Comparison of ENCODE assay signal across 19 cellular contexts in the genomic region with DNA sequence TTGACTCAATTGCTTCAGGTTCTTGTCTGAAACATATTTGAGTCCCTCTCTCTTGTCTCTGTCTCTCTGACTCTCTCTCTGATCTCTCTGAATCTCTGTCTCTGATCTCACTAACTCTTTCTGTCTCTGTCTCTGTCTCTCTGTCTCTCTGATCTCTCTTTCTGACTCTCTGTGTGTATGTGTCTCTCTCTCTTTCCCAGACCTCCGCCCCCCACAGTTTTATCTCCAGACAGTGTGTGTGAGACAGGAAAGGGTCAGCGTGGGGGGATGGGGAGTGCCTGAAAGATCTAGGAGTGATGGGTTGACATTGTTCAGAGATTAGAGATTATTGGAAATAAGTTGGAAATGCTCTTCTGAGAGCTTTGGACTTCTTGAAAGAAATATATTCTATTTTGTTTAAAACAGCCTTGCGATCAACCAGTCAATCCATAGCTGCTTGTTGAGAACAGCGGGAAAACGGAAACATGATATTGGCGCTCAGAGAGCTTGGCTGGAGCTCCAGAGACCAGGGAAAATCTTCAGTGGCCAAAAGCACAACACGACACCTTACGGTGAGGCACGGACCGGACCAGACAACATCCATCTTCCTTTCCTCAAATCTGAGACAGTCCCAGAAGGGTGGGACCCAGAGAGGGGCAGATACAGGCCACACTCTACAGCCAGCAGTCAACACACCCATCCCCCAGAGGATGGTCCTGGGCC. TPM values are rescaled to one million over a fixed set of nuclear protein-coding genes. Genes with fewer than 3 reads are reported as not detected.
DNase-seq lines count a peak whose midpoint lies in the region; ATAC-seq, FAIRE-seq and TF ChIP-seq lines count a peak whose summit lies in the region.
"Had no signal": no experiment of that assay in that cellular context is flagged by ENCODE, and none has a peak within 500 bp of the region (broad histone marks: within the 10 kb centered on the region; RNA-seq: fewer than 3 reads in every experiment).

No MANE protein-coding gene starts in this region.

- H3K27ac ChIP-seq in ascending aorta (peak overlapping the region; percentile 82 to 91), kidney (ENCODE audit: low read depth in 2 of 2, low read length in 2 of 2) (no peak overlapping the region), left lung (no peak overlapping the region)

- ATAC-seq in sciatic nerve (no peak), GM21423 (IDR thresholded peaks at IDR 0.05; ENCODE audit: unreplicated experiment) (no peak), left lung (no peak), GM18873 (IDR thresholded peaks at IDR 0.05; ENCODE audit: low FRiP score, unreplicated experiment) (no peak)
- no peak for ATAC-seq in effector memory CD8-positive, alpha-beta T cell (replicated peaks)
- ATAC-seq: WTC11 had no signal

- no peaks in the 10 kb centered on the region for H3K36me3 ChIP-seq in ascending aorta
- no peaks in the 10 kb centered on the region for H3K36me3 ChIP-seq in kidney (ENCODE audit: control insufficient read depth in 1 of 2, insufficient read depth in 2 of 2, low read length in 2 of 2)
- no peaks in the 10 kb centered on the region for H3K36me3 ChIP-seq in left lung

- peaks cover 3% of the 10 kb centered on the region for H3K27me3 Mint-ChIP-seq in HFFc6 (ENCODE audit: insufficient read depth)
- peaks cover 24 to 63% of the 10 kb centered on the region in 2 donors for H3K27me3 Mint-ChIP-seq in effector memory CD8-positive, alpha-beta T cell

- H3K9me3 ChIP-seq in ascending aorta: no peaks in the 10 kb centered on the region
- H3K9me3 ChIP-seq in kidney (ENCODE audit: control insufficient read depth in 1 of 2, low read length in 2 of 2): no peaks in the 10 kb centered on the region
- H3K9me3 ChIP-seq in left lung: no peaks in the 10 kb centered on the region

- DNase-seq in HFFc6 (no peak), ascending aorta (ENCODE audit: low spot score in 2 of 2) (no peak), kidney (peak; percentile 36), sciatic nerve (ENCODE audit: low spot score) (peak; percentile 37), left lung (no peak)
- no peak for DNase-seq in effector memory CD8-positive, alpha-beta T cell
- DNase-seq: activated T-cell treated with anti-CD3 and anti-CD28 coated beads for 4 hours; CD4-positive, CD25-positive, alpha-beta regulatory T cell; KG1; kidney glomerular epithelial cell; NCI-H1930; SHP77 treated with DMSO at 0.1 percent for 48 hours had no signal

- H3K4me3 Mint-ChIP-seq in HFFc6: peak overlapping the region; percentile 63
- no peak overlapping the region for H3K4me3 Mint-ChIP-seq in effector memory CD8-positive, alpha-beta T cell
- H3K4me3 Mint-ChIP-seq: CD4-positive, CD25-positive, alpha-beta regulatory T cell; WTC11 had no signal

- intact Hi-C loops in ascending aorta (cut with DNase I): loop anchor here (2.0 kb wide), 1 partner anchor 25 kb away; no protein-coding TSS in a partner anchor
- intact Hi-C loops in kidney (cut with DNase I): no loop called here
- intact Hi-C loops in sciatic nerve (cut with DNase I): no loop called here
- intact Hi-C loops in left lung (cut with DNase I): no loop called here

- H3K27ac Mint-ChIP-seq in HFFc6: peak overlapping the region; percentile 88
- H3K27ac Mint-ChIP-seq in effector memory CD8-positive, alpha-beta T cell: no peak overlapping the region
- H3K27ac Mint-ChIP-seq: WTC11 had no signal

- no peak for TF ChIP-seq CTCF in HFFc6 (IDR thresholded peaks at IDR 0.05)
- no peak for TF ChIP-seq CTCF in ascending aorta (IDR thresholded peaks at IDR 0.05)
- TF ChIP-seq CTCF in kidney (IDR thresholded peaks at IDR 0.05; ENCODE audit: borderline replicate concordance, extremely low read depth, insufficient read depth): no peak
- TF ChIP-seq CTCF in left lung (IDR thresholded peaks at IDR 0.05): no peak

- H3K36me3 Mint-ChIP-seq in HFFc6 (ENCODE audit: low read depth): no peaks in the 10 kb centered on the region
- no peaks in the 10 kb centered on the region for H3K36me3 Mint-ChIP-seq in effector memory CD8-positive, alpha-beta T cell (ENCODE audit: insufficient read depth)
- H3K36me3 Mint-ChIP-seq: WTC11 had no signal

- no peaks in the 10 kb centered on the region for H3K9me3 Mint-ChIP-seq in HFFc6
- H3K9me3 Mint-ChIP-seq in effector memory CD8-positive, alpha-beta T cell: no peaks in the 10 kb centered on the region
- H3K9me3 Mint-ChIP-seq: WTC11 had no signal

- peaks cover 33 to 66% of the 10 kb centered on the region in 2 donors for H3K4me1 ChIP-seq in ascending aorta
- H3K4me1 ChIP-seq in kidney (ENCODE audit: control insufficient read depth in 1 of 2, insufficient read depth in 1 of 2, low read depth in 1 of 2, low read length in 2 of 2): peaks cover 0 to 14% of the 10 kb centered on the region in 2 donors
- H3K4me1 ChIP-seq in left lung: peaks cover 0 to 3% of the 10 kb centered on the region in 2 donors

- no peak overlapping the region for H3K9ac ChIP-seq in kidney (ENCODE audit: low read length in 2 of 2)

- no peak for FAIRE-seq in kidney (lab: Jason Lieb, UNC)
- FAIRE-seq: GM12891 had no signal

- peaks cover 56% of the 10 kb centered on the region for H3K4me1 Mint-ChIP-seq in HFFc6 (ENCODE audit: low read depth)
- H3K4me1 Mint-ChIP-seq in effector memory CD8-positive, alpha-beta T cell (ENCODE audit: low read depth in 2 of 2): peaks cover 0 to 13% of the 10 kb centered on the region in 2 donors

- no peaks in the 10 kb centered on the region for H3K27me3 ChIP-seq in ascending aorta
- H3K27me3 ChIP-seq in left lung: no peaks in the 10 kb centered on the region

- H3K4me3 ChIP-seq in ascending aorta (peak overlapping the region in 1 of 2 donors; percentile 20), kidney (ENCODE audit: low read length in 2 of 2) (no peak overlapping the region), left lung (no peak overlapping the region)
- H3K4me3 ChIP-seq: skin epidermis had no signal

RNA-seq across cellular contexts. Expression of a gene that starts 35.5 kb away (rescaled TPM):
- not detected for total RNA-seq in HFFc6 (2021; fragmentation: NEBNext Ultra II Directional; extraction: Animal tissue kit (Norgen Biotek cat#: 25700))
- total RNA-seq in ascending aorta: not detected
- total RNA-seq in kidney: not detected
- 15.9 TPM for polyA plus RNA-seq in kidney (ENCODE audit: insufficient read depth, low read depth, low replicate concordance)
- total RNA-seq in sciatic nerve: not detected
- not detected for total RNA-seq in left lung
- total RNA-seq: CD4-positive, CD25-positive, alpha-beta regulatory T cell; dermis microvascular lymphatic vessel endothelial cell; glomerular endothelial cell; WTC11 had no signal
- polyA plus RNA-seq: CD4-positive, CD25-positive, alpha-beta regulatory T cell had no signal

Comparison
In these comparisons a context has a peak if more than half of its experiments do, and no peak if none do; other contexts are left out.
1. DNase-seq: peak in kidney (single experiment) and sciatic nerve (single experiment); none in HFFc6 (single experiment), ascending aorta (0 of 2), left lung (0 of 2) and effector memory CD8-positive, alpha-beta T cell (0 of 3).
2. H3K27ac ChIP-seq: peak in ascending aorta (2 of 2); none in kidney (0 of 2) and left lung (0 of 2).